Comparison of ENCODE assay signal across 1 cellular context in genomic region chr7:34752929-34753328, GRCh38.
TF ChIP-seq lines count a peak whose summit lies in the region.

No MANE protein-coding gene starts in this region.

TF ChIP-seq in IMR-90, 13 proteins besides CTCF, POLR2A, EP300 and RAD21 (continued from another document):
- no peak for TF ChIP-seq CEBPB (IDR thresholded peaks at IDR 0.05; ENCODE audit: low read depth, low read length)
- TF ChIP-seq NFE2L2 (IDR thresholded peaks at IDR 0.05; ENCODE audit: low read depth, low read length), result no peak
